ENCODE assay signal across 1 cellular context in the genomic region with DNA sequence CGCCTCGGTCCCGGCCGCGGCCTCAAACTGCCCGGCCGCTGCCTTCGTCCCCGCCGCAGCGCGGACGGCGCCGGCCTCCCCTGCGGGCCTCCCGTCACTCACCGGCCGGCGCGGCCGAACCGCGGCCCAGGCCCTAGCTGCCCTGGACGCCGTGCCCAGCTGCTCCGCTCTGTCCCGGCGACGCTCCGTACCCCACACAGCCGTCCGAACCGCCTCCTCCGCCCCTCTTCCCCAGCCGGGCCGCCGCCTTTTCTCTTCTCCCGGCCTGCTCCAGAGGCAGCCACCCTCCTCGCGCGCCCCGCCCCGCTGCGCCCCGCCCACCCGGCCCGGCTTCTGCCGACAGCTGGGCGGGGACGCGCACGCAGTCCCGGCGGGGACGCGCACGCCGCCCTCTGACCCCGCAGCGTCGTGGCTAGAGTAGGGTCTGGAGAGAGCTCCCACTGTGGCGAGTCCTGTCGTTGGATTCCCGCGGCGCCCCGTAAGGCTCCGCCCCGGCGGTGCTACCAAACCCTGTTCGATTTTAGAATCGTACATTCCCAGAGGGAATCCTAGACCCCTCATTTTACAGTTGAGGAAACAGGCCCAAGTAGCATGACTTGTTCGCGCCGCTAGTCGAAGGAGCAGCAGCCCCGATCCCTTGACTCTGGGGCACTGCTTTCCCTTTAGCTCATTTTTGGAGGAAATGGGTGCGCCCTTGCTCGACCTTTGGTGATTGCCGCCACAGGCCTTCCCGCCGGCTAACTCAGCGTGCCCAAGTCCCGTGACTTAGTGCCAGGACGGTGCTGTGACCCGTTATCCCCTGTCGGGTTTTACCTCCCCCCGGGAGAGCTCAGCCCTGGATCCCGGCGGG.
TF ChIP-seq lines count a peak whose summit lies in the region.

A gene with protein sequence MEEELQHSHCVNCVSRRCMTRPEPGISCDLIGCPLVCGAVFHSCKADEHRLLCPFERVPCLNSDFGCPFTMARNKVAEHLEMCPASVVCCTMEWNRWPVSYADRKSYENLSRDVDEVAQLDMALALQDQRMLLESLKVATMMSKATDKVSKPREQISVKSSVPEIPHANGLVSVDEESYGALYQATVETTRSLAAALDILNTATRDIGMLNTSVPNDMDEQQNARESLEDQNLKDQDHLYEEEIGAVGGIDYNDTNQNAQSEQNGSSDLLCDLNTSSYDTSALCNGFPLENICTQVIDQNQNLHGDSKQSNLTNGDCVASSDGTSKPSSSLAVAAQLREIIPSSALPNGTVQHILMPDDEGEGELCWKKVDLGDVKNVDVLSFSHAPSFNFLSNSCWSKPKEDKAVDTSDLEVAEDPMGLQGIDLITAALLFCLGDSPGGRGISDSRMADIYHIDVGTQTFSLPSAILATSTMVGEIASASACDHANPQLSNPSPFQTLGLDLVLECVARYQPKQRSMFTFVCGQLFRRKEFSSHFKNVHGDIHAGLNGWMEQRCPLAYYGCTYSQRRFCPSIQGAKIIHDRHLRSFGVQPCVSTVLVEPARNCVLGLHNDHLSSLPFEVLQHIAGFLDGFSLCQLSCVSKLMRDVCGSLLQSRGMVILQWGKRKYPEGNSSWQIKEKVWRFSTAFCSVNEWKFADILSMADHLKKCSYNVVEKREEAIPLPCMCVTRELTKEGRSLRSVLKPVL (minus strand): TSS at position 295 of the 850 bp plus-strand sequence. CDS start 8,390 bp downstream, outside the sequence.

TF ChIP-seq in HepG2, 621 proteins besides CTCF, POLR2A, EP300 and RAD21 (continued from another document and continues in another):
- TF ChIP-seq, protein P1, sequence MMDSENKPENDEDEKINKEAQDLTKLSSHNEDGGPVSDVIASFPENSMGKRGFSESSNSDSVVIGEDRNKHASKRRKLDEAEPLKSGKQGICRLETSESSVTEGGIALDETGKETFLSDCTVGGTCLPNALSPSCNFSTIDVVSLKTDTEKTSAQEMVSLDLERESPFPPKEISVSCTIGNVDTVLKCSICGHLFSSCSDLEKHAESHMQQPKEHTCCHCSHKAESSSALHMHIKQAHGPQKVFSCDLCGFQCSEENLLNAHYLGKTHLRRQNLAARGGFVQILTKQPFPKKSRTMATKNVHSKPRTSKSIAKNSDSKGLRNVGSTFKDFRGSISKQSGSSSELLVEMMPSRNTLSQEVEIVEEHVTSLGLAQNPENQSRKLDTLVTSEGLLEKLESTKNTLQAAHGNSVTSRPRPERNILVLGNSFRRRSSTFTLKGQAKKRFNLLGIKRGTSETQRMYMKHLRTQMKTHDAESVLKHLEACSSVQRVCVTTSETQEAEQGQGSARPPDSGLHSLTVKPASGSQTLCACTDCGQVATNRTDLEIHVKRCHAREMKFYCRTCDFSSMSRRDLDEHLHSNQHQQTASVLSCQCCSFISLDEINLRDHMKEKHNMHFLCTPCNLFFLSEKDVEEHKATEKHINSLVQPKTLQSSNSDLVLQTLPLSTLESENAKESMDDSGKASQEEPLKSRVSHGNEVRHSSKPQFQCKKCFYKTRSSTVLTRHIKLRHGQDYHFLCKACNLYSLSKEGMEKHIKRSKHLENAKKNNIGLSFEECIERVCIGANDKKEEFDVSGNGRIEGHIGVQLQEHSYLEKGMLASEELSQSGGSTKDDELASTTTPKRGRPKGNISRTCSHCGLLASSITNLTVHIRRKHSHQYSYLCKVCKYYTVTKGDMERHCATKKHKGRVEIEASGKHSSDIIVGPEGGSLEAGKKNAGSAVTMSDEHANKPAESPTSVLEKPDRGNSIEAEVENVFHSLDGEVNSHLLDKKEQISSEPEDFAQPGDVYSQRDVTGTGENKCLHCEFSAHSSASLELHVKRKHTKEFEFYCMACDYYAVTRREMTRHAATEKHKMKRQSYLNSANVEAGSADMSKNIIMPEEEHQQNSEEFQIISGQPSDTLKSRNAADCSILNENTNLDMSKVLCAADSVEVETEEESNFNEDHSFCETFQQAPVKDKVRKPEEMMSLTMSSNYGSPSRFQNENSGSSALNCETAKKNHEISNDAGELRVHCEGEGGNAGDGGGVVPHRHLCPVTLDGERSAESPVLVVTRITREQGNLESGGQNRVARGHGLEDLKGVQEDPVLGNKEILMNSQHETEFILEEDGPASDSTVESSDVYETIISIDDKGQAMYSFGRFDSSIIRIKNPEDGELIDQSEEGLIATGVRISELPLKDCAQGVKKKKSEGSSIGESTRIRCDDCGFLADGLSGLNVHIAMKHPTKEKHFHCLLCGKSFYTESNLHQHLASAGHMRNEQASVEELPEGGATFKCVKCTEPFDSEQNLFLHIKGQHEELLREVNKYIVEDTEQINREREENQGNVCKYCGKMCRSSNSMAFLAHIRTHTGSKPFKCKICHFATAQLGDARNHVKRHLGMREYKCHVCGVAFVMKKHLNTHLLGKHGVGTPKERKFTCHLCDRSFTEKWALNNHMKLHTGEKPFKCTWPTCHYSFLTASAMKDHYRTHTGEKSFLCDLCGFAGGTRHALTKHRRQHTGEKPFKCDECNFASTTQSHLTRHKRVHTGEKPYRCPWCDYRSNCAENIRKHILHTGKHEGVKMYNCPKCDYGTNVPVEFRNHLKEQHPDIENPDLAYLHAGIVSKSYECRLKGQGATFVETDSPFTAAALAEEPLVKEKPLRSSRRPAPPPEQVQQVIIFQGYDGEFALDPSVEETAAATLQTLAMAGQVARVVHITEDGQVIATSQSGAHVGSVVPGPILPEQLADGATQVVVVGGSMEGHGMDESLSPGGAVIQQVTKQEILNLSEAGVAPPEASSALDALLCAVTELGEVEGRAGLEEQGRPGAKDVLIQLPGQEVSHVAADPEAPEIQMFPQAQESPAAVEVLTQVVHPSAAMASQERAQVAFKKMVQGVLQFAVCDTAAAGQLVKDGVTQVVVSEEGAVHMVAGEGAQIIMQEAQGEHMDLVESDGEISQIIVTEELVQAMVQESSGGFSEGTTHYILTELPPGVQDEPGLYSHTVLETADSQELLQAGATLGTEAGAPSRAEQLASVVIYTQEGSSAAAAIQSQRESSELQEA (CRISPR knock-in tag; IDR thresholded peaks at IDR 0.05; ENCODE audit: not compliant biosample characterization) = no peak
- TF ChIP-seq, protein P2, sequence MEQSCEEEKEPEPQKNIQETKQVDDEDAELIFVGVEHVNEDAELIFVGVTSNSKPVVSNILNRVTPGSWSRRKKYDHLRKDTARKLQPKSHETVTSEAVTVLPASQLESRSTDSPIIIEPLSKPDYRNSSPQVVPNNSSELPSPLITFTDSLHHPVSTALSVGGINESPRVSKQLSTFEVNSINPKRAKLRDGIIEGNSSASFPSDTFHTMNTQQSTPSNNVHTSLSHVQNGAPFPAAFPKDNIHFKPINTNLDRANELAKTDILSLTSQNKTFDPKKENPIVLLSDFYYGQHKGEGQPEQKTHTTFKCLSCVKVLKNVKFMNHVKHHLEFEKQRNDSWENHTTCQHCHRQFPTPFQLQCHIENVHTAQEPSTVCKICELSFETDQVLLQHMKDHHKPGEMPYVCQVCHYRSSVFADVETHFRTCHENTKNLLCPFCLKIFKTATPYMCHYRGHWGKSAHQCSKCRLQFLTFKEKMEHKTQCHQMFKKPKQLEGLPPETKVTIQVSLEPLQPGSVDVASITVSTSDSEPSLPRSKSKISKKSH (CRISPR knock-in tag; IDR thresholded peaks at IDR 0.05; ENCODE audit: borderline replicate concordance) = peak; percentile 10; the same call in 1 of the 2 replicates
- TF ChIP-seq, protein P3, sequence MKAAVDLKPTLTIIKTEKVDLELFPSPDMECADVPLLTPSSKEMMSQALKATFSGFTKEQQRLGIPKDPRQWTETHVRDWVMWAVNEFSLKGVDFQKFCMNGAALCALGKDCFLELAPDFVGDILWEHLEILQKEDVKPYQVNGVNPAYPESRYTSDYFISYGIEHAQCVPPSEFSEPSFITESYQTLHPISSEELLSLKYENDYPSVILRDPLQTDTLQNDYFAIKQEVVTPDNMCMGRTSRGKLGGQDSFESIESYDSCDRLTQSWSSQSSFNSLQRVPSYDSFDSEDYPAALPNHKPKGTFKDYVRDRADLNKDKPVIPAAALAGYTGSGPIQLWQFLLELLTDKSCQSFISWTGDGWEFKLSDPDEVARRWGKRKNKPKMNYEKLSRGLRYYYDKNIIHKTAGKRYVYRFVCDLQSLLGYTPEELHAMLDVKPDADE (CRISPR knock-in tag; IDR thresholded peaks at IDR 0.05) = no peak; the same call in 1 of the 2 replicates
- TF ChIP-seq ZSCAN12 (CRISPR knock-in tag; IDR thresholded peaks at IDR 0.05) (no peak; the same call in 1 of the 2 replicates), GFI1 (CRISPR knock-in tag; IDR thresholded peaks at IDR 0.05; ENCODE audit: borderline replicate concordance) (peak; percentile 35; the same call in 1 of the 2 replicates), ZFAT (CRISPR knock-in tag; conservative IDR thresholded peaks at IDR 0.05) (0 out of 2 replicates have a peak, but pooled peaks have one; percentile 37), FOXP1 (IDR thresholded peaks at IDR 0.05) (no peak), FOXP1 (CRISPR knock-in tag; IDR thresholded peaks at IDR 0.05) (no peak), ASH2L (IDR thresholded peaks at IDR 0.05; ENCODE audit: insufficient read length, low read depth, low read length) (peak; percentile 84), ZNF160 (CRISPR knock-in tag; IDR thresholded peaks at IDR 0.05) (0 out of 2 replicates have a peak, but pooled peaks have one; percentile 26), PTBP1 (IDR thresholded peaks at IDR 0.05; ENCODE audit: low read depth, low read length, poor library complexity, severe bottlenecking) (no peak), ZNF17 (CRISPR knock-in tag; IDR thresholded peaks at IDR 0.05) (no peak), ZFP37 (CRISPR knock-in tag; IDR thresholded peaks at IDR 0.05; ENCODE audit: borderline replicate concordance) (no peak), ZNF570 (CRISPR knock-in tag; IDR thresholded peaks at IDR 0.05; ENCODE audit: borderline replicate concordance) (peak; percentile 55; the same call in 1 of the 2 replicates), SRF (IDR thresholded peaks at IDR 0.05; ENCODE audit: low read depth, low read length) (no peak), KAT8 (CRISPR knock-in tag; IDR thresholded peaks at IDR 0.05) (peak; percentile 90), ZNF446 (CRISPR knock-in tag; IDR thresholded peaks at IDR 0.05) (no peak), DNMT3B (CRISPR knock-in tag; conservative IDR thresholded peaks at IDR 0.05) (no peak), RBFOX2 (IDR thresholded peaks at IDR 0.05; ENCODE audit: low read depth, low read length) (peak; percentile 94), CBX5 (CRISPR knock-in tag; IDR thresholded peaks at IDR 0.05; ENCODE audit: borderline replicate concordance) (peak; percentile 20; the same call in 1 of the 2 replicates)
- TF ChIP-seq, protein P4, sequence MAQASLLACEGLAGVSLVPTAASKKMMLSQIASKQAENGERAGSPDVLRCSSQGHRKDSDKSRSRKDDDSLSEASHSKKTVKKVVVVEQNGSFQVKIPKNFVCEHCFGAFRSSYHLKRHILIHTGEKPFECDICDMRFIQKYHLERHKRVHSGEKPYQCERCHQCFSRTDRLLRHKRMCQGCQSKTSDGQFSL (CRISPR knock-in tag; IDR thresholded peaks at IDR 0.05) = no peak
- TF ChIP-seq, protein P5, sequence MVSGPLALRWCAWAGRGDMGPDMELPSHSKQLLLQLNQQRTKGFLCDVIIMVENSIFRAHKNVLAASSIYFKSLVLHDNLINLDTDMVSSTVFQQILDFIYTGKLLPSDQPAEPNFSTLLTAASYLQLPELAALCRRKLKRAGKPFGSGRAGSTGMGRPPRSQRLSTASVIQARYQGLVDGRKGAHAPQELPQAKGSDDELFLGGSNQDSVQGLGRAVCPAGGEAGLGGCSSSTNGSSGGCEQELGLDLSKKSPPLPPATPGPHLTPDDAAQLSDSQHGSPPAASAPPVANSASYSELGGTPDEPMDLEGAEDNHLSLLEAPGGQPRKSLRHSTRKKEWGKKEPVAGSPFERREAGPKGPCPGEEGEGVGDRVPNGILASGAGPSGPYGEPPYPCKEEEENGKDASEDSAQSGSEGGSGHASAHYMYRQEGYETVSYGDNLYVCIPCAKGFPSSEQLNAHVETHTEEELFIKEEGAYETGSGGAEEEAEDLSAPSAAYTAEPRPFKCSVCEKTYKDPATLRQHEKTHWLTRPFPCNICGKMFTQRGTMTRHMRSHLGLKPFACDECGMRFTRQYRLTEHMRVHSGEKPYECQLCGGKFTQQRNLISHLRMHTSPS (CRISPR knock-in tag; IDR thresholded peaks at IDR 0.05; ENCODE audit: low read depth) = peak; percentile 59; the same call in 1 of the 2 replicates
- TF ChIP-seq, protein P6, sequence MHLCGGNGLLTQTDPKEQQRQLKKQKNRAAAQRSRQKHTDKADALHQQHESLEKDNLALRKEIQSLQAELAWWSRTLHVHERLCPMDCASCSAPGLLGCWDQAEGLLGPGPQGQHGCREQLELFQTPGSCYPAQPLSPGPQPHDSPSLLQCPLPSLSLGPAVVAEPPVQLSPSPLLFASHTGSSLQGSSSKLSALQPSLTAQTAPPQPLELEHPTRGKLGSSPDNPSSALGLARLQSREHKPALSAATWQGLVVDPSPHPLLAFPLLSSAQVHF (CRISPR knock-in tag; IDR thresholded peaks at IDR 0.05) = peak; percentile 86; the same call in 1 of the 2 replicates
- TF ChIP-seq, protein P7, sequence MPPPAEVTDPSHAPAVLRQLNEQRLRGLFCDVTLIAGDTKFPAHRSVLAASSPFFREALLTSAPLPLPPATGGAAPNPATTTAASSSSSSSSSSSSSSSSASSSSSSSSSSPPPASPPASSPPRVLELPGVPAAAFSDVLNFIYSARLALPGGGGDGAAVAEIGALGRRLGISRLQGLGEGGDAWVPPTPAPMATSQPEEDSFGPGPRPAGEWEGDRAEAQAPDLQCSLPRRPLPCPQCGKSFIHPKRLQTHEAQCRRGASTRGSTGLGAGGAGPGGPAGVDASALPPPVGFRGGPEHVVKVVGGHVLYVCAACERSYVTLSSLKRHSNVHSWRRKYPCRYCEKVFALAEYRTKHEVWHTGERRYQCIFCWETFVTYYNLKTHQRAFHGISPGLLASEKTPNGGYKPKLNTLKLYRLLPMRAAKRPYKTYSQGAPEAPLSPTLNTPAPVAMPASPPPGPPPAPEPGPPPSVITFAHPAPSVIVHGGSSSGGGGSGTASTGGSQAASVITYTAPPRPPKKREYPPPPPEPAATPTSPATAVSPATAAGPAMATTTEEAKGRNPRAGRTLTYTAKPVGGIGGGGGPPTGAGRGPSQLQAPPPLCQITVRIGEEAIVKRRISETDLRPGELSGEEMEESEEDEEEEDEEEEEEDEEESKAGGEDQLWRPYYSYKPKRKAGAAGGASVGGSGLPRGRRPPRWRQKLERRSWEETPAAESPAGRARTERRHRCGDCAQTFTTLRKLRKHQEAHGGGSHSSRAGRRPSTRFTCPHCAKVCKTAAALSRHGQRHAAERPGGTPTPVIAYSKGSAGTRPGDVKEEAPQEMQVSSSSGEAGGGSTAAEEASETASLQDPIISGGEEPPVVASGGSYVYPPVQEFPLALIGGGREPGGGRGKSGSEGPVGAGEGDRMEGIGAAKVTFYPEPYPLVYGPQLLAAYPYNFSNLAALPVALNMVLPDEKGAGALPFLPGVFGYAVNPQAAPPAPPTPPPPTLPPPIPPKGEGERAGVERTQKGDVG (CRISPR knock-in tag; IDR thresholded peaks at IDR 0.05; ENCODE audit: borderline replicate concordance) = peak; percentile 80; the same call in 1 of the 2 replicates
- TF ChIP-seq, protein P8, sequence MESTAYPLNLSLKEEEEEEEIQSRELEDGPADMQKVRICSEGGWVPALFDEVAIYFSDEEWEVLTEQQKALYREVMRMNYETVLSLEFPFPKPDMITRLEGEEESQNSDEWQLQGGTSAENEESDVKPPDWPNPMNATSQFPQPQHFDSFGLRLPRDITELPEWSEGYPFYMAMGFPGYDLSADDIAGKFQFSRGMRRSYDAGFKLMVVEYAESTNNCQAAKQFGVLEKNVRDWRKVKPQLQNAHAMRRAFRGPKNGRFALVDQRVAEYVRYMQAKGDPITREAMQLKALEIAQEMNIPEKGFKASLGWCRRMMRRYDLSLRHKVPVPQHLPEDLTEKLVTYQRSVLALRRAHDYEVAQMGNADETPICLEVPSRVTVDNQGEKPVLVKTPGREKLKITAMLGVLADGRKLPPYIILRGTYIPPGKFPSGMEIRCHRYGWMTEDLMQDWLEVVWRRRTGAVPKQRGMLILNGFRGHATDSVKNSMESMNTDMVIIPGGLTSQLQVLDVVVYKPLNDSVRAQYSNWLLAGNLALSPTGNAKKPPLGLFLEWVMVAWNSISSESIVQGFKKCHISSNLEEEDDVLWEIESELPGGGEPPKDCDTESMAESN (CRISPR knock-in tag; conservative IDR thresholded peaks at IDR 0.05) = peak; percentile 80
